16 cellular contexts compared by ENCODE assay signal in genomic region chr20:8386991-8387390, GRCh38.
"Had no signal": no experiment of that assay in that cellular context is flagged by ENCODE, and none has a peak within 500 bp of the region (broad histone marks: within the 10 kb centered on the region; RNA-seq: fewer than 3 reads in every experiment).

No MANE protein-coding gene starts in this region.

- H3K79me2 ChIP-seq: hepatocyte had no signal

- H3K27ac ChIP-seq: cardiac muscle cell, foreskin keratinocyte, hepatocyte, sigmoid colon, tibial artery, VCaP had no signal

- H3K9me3 ChIP-seq: sigmoid colon, tibial artery had no signal

- DNase-seq: activated CD4-positive, alpha-beta memory T cell treated with anti-CD3 and anti-CD28 coated beads, Interleukin-2, amount 10 ng/mL, durations not matched to agents 7 days and 5 days; activated CD4-positive, alpha-beta T cell treated with anti-CD3 and anti-CD28 coated beads, Interleukin-2, amount 10 ng/mL, durations not matched to agents 24 days and 14 days; activated effector memory CD4-positive, alpha-beta T cell treated with anti-CD3 and anti-CD28 coated beads, Interleukin-2, amount 50 U/mL, for 16 hours; activated naive CD4-positive, alpha-beta T cell treated with anti-CD3 and anti-CD28 coated beads, Interleukin-2, amount 10 ng/mL, durations not matched to agents 7 days and 5 days; amygdala; foreskin keratinocyte; occipital lobe; sigmoid colon; stimulated activated CD4-positive, alpha-beta T cell treated with anti-CD3 and anti-CD28 coated beads, Interleukin-2, amount 100 ng/mL, for 48 hours; stimulated activated CD8-positive, alpha-beta memory T cell treated with anti-CD3 and anti-CD28 coated beads, Interleukin-4, amount 100 ng/mL, for 48 hours; stimulated activated naive B cell treated with anti-CD40 and anti-IgM and Interleukin-4, amounts not matched to agents 10 μg/mL and 1 μg/mL and 100 μg/mL, for 72 hours; tibial artery had no signal

- H2AFZ ChIP-seq: hepatocyte had no signal

- H3K4me2 ChIP-seq: hepatocyte had no signal

- H3K4me3 ChIP-seq: cardiac muscle cell, hepatocyte, sigmoid colon, tibial artery had no signal

- ATAC-seq: activated CD4-positive, CD25-positive, alpha-beta regulatory T cell treated with anti-CD3 and anti-CD28 coated beads, Interleukin-2, amount 50 U/mL, for 24 hours; foreskin keratinocyte; stimulated activated naive B cell treated with anti-CD40 and anti-IgM and Interleukin-4, amounts not matched to agents 10 μg/mL and 1 μg/mL and 100 μg/mL, for 72 hours had no signal

- H3K4me1 ChIP-seq: foreskin keratinocyte had no signal

- H3K27me3 ChIP-seq: cardiac muscle cell, foreskin keratinocyte, hepatocyte, sigmoid colon, tibial artery had no signal

- H3K36me3 ChIP-seq: cardiac muscle cell, sigmoid colon, tibial artery had no signal
